In the genomic region with DNA sequence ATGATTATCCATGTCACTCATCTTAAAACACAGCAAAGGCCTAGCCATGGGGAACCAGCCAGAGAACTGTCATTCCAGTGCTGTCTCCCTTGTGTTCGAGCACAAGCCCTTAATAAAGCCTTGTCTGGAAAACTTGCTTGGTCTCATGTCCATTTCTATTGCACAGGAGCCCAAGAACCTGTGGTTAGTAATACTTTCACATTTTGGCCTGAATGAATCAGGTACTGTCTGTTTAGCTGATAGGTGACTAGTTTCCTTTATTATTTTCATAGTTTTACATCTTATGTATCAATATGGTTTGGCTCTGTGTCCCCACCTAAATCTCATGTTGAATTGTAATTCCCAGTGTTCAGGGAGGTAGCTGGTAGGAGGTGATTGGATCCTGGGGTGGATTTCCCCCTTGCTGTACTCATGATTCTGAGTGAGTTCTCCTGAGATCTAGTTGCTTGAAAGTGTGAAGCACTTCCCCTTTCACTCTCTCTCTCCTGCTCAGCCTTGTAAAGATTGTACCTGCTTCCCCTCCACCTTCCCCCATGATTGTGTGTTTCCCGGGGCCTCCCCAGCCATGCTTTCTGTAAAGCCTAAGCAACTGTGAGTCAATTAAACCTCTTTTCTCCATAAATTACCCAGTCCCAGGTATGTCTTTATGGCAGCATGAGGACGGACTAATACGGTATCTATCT, we compare ENCODE assay signal across 7 cellular contexts.
ATAC-seq and TF ChIP-seq lines count a peak whose summit lies in the region.
"Not testable (repeated sequence)": the region's sequence is repeated elsewhere in the genome, so short reads cannot be mapped to it uniquely, and the experiment has no call there.

No MANE protein-coding gene starts in this region.

- H3K27me3 ChIP-seq in OCI-LY3 (ENCODE audit: low read depth, low read length) = not testable (repeated sequence)

- H2AFZ ChIP-seq in OCI-LY3 (ENCODE audit: low read depth, low read length) = not testable (repeated sequence)

- not testable (repeated sequence) for H3K36me3 ChIP-seq in OCI-LY3 (replicated peaks; ENCODE audit: low read depth, low read length)

- ATAC-seq in GM18519 (IDR thresholded peaks at IDR 0.05; ENCODE audit: low FRiP score, unreplicated experiment) (peak; percentile 92), GM19328 (IDR thresholded peaks at IDR 0.05; ENCODE audit: unreplicated experiment) (peak; percentile 95), GM21447 (IDR thresholded peaks at IDR 0.05; ENCODE audit: unreplicated experiment) (peak; percentile 93), HG02642 (IDR thresholded peaks at IDR 0.05; ENCODE audit: poor library complexity, unreplicated experiment) (peak; percentile 95), HG03045 (IDR thresholded peaks at IDR 0.05; ENCODE audit: unreplicated experiment) (peak; percentile 90), HG03378 (IDR thresholded peaks at IDR 0.05; ENCODE audit: unreplicated experiment) (peak; percentile 97)

- not testable (repeated sequence) for TF ChIP-seq CTCF in OCI-LY3 (IDR thresholded peaks at IDR 0.05; ENCODE audit: low read depth, low read length)

- not testable (repeated sequence) for H3K9ac ChIP-seq in OCI-LY3 (ENCODE audit: low read length)

- not testable (repeated sequence) for H3K9me3 ChIP-seq in OCI-LY3 (ENCODE audit: insufficient read depth, low read length)

- not testable (repeated sequence) for H3K4me3 ChIP-seq in OCI-LY3 (ENCODE audit: low read length)

- H3K4me2 ChIP-seq in OCI-LY3 (ENCODE audit: low read length) = not testable (repeated sequence)

- peaks cover 14% of the 10 kb centered on the region for H3K4me1 ChIP-seq in OCI-LY3 (ENCODE audit: low read length)

- not testable (repeated sequence) for H3K79me2 ChIP-seq in OCI-LY3 (ENCODE audit: low read length)

- peak overlapping the region; percentile 27; the same call in 1 of the 2 replicates for H3K27ac ChIP-seq in OCI-LY3 (ENCODE audit: low read length)

- H4K20me1 ChIP-seq in OCI-LY3 (ENCODE audit: insufficient read depth, low read length) = not testable (repeated sequence)
